In the genomic region with DNA sequence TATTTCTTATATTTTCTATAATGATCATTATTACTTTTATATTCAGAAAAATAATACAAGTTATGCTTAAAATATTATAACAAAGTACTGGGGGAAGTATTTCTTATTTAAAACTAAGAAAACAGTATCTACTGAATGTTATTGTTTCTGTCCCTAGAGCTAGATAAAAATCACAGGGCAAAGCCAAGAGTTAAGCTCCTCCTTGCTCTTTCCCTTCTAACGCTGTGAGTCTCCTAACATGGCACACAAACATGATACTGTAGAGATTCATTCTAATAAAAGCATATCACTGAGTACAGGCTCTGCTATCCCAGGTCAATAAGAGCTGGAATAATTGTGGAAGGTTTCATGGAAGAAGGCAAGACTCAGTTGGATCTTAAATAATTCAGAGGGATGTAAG, we compare ENCODE assay signal across 25 cellular contexts. TPM values are rescaled to one million over a fixed set of nuclear protein-coding genes. Genes with fewer than 3 reads are reported as not detected.
DNase-seq lines count a peak whose midpoint lies in the region; ATAC-seq, FAIRE-seq and TF ChIP-seq lines count a peak whose summit lies in the region.
"Had no signal": no experiment of that assay in that cellular context is flagged by ENCODE, and none has a peak within 500 bp of the region (broad histone marks: within the 10 kb centered on the region; RNA-seq: fewer than 3 reads in every experiment).

No MANE protein-coding gene starts in this region.

- H4K91ac ChIP-seq in mesenchymal stem cell (ENCODE audit: low read length): no peak overlapping the region

- no peak overlapping the region for H2BK15ac ChIP-seq in mesenchymal stem cell (ENCODE audit: low read depth, poor library complexity, severe bottlenecking)

- H3K4me2 ChIP-seq in HCT116 (ENCODE audit: low read length) (0 out of 2 replicates have a peak overlapping the region, but pooled peaks have one; percentile 5), mesenchymal stem cell (ENCODE audit: low read length, poor library complexity, severe bottlenecking) (no peak overlapping the region), HepG2 (ENCODE audit: low read depth, low read length) (no peak overlapping the region)
- H3K4me2 ChIP-seq: A549 had no signal

- H3K36me3 ChIP-seq in HCT116 (ENCODE audit: control insufficient read depth in 1 of 2, insufficient read depth in 2 of 2, low read length in 2 of 2): no peaks in the 10 kb centered on the region
- peaks cover 0 to 1% of the 10 kb centered on the region in 2 experiments for H3K36me3 ChIP-seq in mesenchymal stem cell (ENCODE audit: control insufficient read depth in 1 of 2, insufficient read depth in 2 of 2, low read depth in 1 of 2, low read length in 2 of 2)
- no peaks in the 10 kb centered on the region for H3K36me3 ChIP-seq in HepG2 (replicated peaks in 1 of 2; ENCODE audit: control insufficient read depth in 1 of 2, insufficient read depth in 2 of 2, low read length in 2 of 2)

- H3K27ac ChIP-seq in HCT116 (ENCODE audit: low read depth, low read length) (no peak overlapping the region), mesenchymal stem cell (ENCODE audit: low read length, poor library complexity, severe bottlenecking) (peak overlapping the region; percentile 64), HepG2 (ENCODE audit: extremely low read length, insufficient read depth, low read length) (no peak overlapping the region)
- H3K27ac ChIP-seq: A549, HL-60, SK-N-MC had no signal

- H3K14ac ChIP-seq in mesenchymal stem cell (ENCODE audit: low read length in 2 of 2): no peak overlapping the region

- H2BK5ac ChIP-seq in mesenchymal stem cell (ENCODE audit: low read depth, low read length, poor library complexity, severe bottlenecking): no peak overlapping the region

- TF ChIP-seq POLR2A in HCT116 (IDR thresholded peaks at IDR 0.05; ENCODE audit: borderline replicate concordance, extremely low read depth, insufficient read depth, insufficient read length) (no peak), HepG2 (IDR thresholded peaks at IDR 0.05; ENCODE audit: insufficient read depth in 1 of 2, low read depth in 2 of 2, low read length in 2 of 2) (no peak)

- in situ Hi-C loops in HepG2 (cut with HindIII; ENCODE audit: extremely low pct_ligation_motif_present, low pct_unique_long_range_greater_than_20kb): no loop called here

- TF ChIP-seq CTCF in HCT116 (IDR thresholded peaks at IDR 0.05 in 2 of 3, conservative IDR thresholded peaks at IDR 0.05 in 1 of 3; ENCODE audit: borderline replicate concordance in 1 of 3, insufficient read depth in 1 of 3, low read depth in 2 of 3, low read length in 2 of 3) (no peak), HepG2 (CRISPR knock-in tag; IDR thresholded peaks at IDR 0.05) (no peak)

- H3K9me3 ChIP-seq in HCT116 (ENCODE audit: control insufficient read depth in 1 of 2, insufficient read depth in 1 of 2, low read depth in 1 of 2, low read length in 2 of 2): no peaks in the 10 kb centered on the region
- H3K9me3 ChIP-seq in mesenchymal stem cell (ENCODE audit: control insufficient read depth, low read length): no peaks in the 10 kb centered on the region
- H3K9me3 ChIP-seq in HepG2 (ENCODE audit: low read length): no peaks in the 10 kb centered on the region
- H3K9me3 ChIP-seq: A549 had no signal

- no peak for DNase-seq in HCT116 (ENCODE audit: low read depth, low spot score)
- peak; percentile 40 for DNase-seq in dermis blood vessel endothelial cell
- no peak for DNase-seq in mesenchymal stem cell
- no peak for DNase-seq in sciatic nerve (ENCODE audit: low spot score)
- no peak for DNase-seq in NCI-H510A (lab: John Stamatoyannopoulos, UW)
- DNase-seq in NCI-H2029 (lab: John Stamatoyannopoulos, UW): no peak
- no peak for DNase-seq in NCI-H524 treated with DMSO at 0.1 percent for 48 hours (lab: John Stamatoyannopoulos, UW)
- DNase-seq in HepG2 (ENCODE audit: low spot score): no peak
- DNase-seq: CD4-positive, alpha-beta T cell; COR-L47; DMS79; H7; HFFc6; KG1; NCI-H1105; NCI-H146; NCI-H2029 treated with DMSO at 0.1 percent for 48 hours; NCI-H2171; NCI-H345; NCI-H526; RPMI8226; SHP77 had no signal

- H3K18ac ChIP-seq in mesenchymal stem cell (ENCODE audit: low read depth in 1 of 2, low read length in 2 of 2): no peak overlapping the region

- TF ChIP-seq RAD21 in HCT116 (IDR thresholded peaks at IDR 0.05; ENCODE audit: low read depth) (no peak), HepG2 (CRISPR knock-in tag; IDR thresholded peaks at IDR 0.05) (no peak)

- H2AFZ ChIP-seq in HCT116 (ENCODE audit: low read depth, low read length, poor library complexity, severe bottlenecking) (no peak overlapping the region), mesenchymal stem cell (ENCODE audit: low read depth, low read length) (no peak overlapping the region), HepG2 (ENCODE audit: low read length) (no peak overlapping the region)

- H3K23ac ChIP-seq in mesenchymal stem cell (ENCODE audit: low read length in 2 of 2): no peak overlapping the region

- peaks cover 73% of the 10 kb centered on the region for H3K79me2 ChIP-seq in HCT116 (ENCODE audit: insufficient read depth, low read length)
- H3K79me2 ChIP-seq in HepG2 (ENCODE audit: insufficient read depth, low read length): no peaks in the 10 kb centered on the region

- FAIRE-seq in HepG2 (lab: Jason Lieb, UNC): no peak
- FAIRE-seq: A549 had no signal

- WGBS in mesenchymal stem cell: 78% methylated on average over 1 of the region's 1 CpG
- 94% methylated on average over 1 of the region's 1 CpG for WGBS in HepG2 (ENCODE audit: low lambda C conversion rate)

- H2BK120ac ChIP-seq in mesenchymal stem cell (ENCODE audit: low read depth, low read length): no peak overlapping the region

- ATAC-seq in HCT116: no peak
- ATAC-seq in sciatic nerve: peak; percentile 71
- ATAC-seq in HepG2: no peak
- ATAC-seq: A549 had no signal

- RAD21 ChIA-PET in HCT116 (lab: Charles Lee; ENCODE audit: low non-redundant PET in 1 of 2, low total read pairs in 2 of 2, uncharacterized antibody in 2 of 2, unreplicated experiment in 2 of 2): no interaction called here

- H3K4me1 ChIP-seq in HCT116 (ENCODE audit: control insufficient read depth in 1 of 2, insufficient read depth in 2 of 2, low read length in 2 of 2) (peaks cover 52 to 56% of the 10 kb centered on the region in 2 experiments), mesenchymal stem cell (ENCODE audit: control insufficient read depth, insufficient read depth, low read depth, low read length) (peaks cover 7% of the 10 kb centered on the region), HepG2 (ENCODE audit: insufficient read depth, low read length) (no peaks in the 10 kb centered on the region)

- H4K20me1 ChIP-seq in HCT116 (ENCODE audit: insufficient read depth) (no peaks in the 10 kb centered on the region), HepG2 (ENCODE audit: insufficient read depth, low read length) (no peaks in the 10 kb centered on the region)

- no peaks in the 10 kb centered on the region for H3K9me2 ChIP-seq in HCT116 (ENCODE audit: insufficient read depth)

- intact Hi-C loops in HCT116 (cut with micrococcal nuclease) (no loop called here), sciatic nerve (cut with DNase I) (no loop called here), HepG2 (cut with micrococcal nuclease; ENCODE audit: unreplicated experiment) (no loop called here)

- no peak overlapping the region for H3K9ac ChIP-seq in HCT116 (ENCODE audit: low read length)
- H3K9ac ChIP-seq in mesenchymal stem cell (ENCODE audit: low read length): peak overlapping the region; percentile 1
- no peak overlapping the region for H3K9ac ChIP-seq in HepG2 (ENCODE audit: insufficient read depth, low read depth, low read length)

- BruUV-seq in HCT116 (replicated peaks; lab: Mats Ljungman, UMichigan) (no TSS peak), HepG2 (replicated peaks; lab: Mats Ljungman, UMichigan) (no TSS peak)

- H3K4me3 ChIP-seq in HCT116 (replicated peaks in 1 of 2; ENCODE audit: low read depth in 1 of 2, low read length in 2 of 2): no peak overlapping the region
- peak overlapping the region in 1 of 2 experiments; percentile 14 for H3K4me3 ChIP-seq in mesenchymal stem cell (ENCODE audit: insufficient read depth in 1 of 2, low read depth in 1 of 2, low read length in 2 of 2)
- H3K4me3 ChIP-seq in HepG2 (replicated peaks in 1 of 3; ENCODE audit: insufficient read depth in 1 of 3, low read depth in 2 of 3, low read length in 3 of 3): no peak overlapping the region
- H3K4me3 ChIP-seq: A549, SK-N-MC had no signal

- no peaks in the 10 kb centered on the region for H3K79me1 ChIP-seq in mesenchymal stem cell (replicated peaks; ENCODE audit: low read length, poor library complexity, severe bottlenecking)

- no peak overlapping the region for H2AK5ac ChIP-seq in mesenchymal stem cell (ENCODE audit: low read length, severe bottlenecking)

- no peak overlapping the region for H2BK12ac ChIP-seq in mesenchymal stem cell (ENCODE audit: low read length in 2 of 2)

- CTCF ChIA-PET in HCT116 (lab: Charles Lee) (no interaction called here), HepG2 (lab: Yijun Ruan, JAX; ENCODE audit: low intra/inter-chr PET ratio, low total read pairs) (no interaction called here)

- H3K4ac ChIP-seq in mesenchymal stem cell (ENCODE audit: low read depth in 1 of 2, low read length in 2 of 2): no peak overlapping the region

- TF ChIP-seq EP300 in HepG2 (IDR thresholded peaks at IDR 0.05; ENCODE audit: low read depth in 2 of 2, low read length in 2 of 2): no peak
- TF ChIP-seq EP300 in HepG2 (CRISPR knock-in tag; IDR thresholded peaks at IDR 0.05; ENCODE audit: borderline replicate concordance): no peak

- H3K27me3 ChIP-seq in HCT116 (ENCODE audit: insufficient read depth, low read length): no peaks in the 10 kb centered on the region
- no peaks in the 10 kb centered on the region for H3K27me3 ChIP-seq in mesenchymal stem cell (ENCODE audit: control insufficient read depth in 1 of 2, insufficient read depth in 1 of 2, low read length in 2 of 2)
- H3K27me3 ChIP-seq in HepG2 (ENCODE audit: control insufficient read depth in 1 of 2, insufficient read depth in 2 of 2, low read length in 2 of 2): no peaks in the 10 kb centered on the region

- POLR2A ChIA-PET in HCT116 (lab: Charles Lee): no interaction called here
- POLR2A ChIA-PET in HepG2 (lab: Yijun Ruan, JAX): no interaction called here

- no peak overlapping the region for H4K8ac ChIP-seq in mesenchymal stem cell (ENCODE audit: low read length)

RNA-seq across cellular contexts. Expression of gene PTPN14, which starts 53.4 kb away (rescaled TPM):
- total RNA-seq in HCT116 (2021; ENCODE audit: unreplicated experiment) (37.5 TPM), dermis blood vessel endothelial cell (73.3 and 127 TPM in 2 replicates), sciatic nerve (85.9 TPM), HepG2 (2016; rRNA removed; fragmentation: Illumina TruSeq; extraction: Trizol) (4.7 and 8.4 TPM in 2 replicates)
- polyA plus RNA-seq in HCT116 (2012): 7.2 and 11.1 TPM in 2 replicates
- 18.6 TPM for polyA plus RNA-seq in mesenchymal stem cell (2013, experiment 1 of 2)
- 18.0 TPM for polyA plus RNA-seq in mesenchymal stem cell (2013, experiment 2 of 2)
- total RNA-seq in HepG2 (2016; cell fraction: cytosol; rRNA removed; fragmentation: Illumina TruSeq; extraction: Trizol; ENCODE audit: low read depth): 0.62 and 1.8 TPM in 2 replicates
- total RNA-seq in HepG2 (2016; cell fraction: insoluble cytoplasmic fraction; rRNA removed; fragmentation: Illumina TruSeq; extraction: Trizol): 4.2 and 7.6 TPM in 2 replicates
- total RNA-seq in HepG2 (2016; cell fraction: membrane; rRNA removed; fragmentation: Illumina TruSeq; extraction: Trizol): 3.1 TPM in 2 replicates
- 7.0 and 8.7 TPM in 2 replicates for total RNA-seq in HepG2 (2016; cell fraction: nucleus; rRNA removed; fragmentation: Illumina TruSeq; extraction: Trizol)
- polyA plus RNA-seq in HepG2 (2011; rRNA removed): 3.8 and 3.9 TPM in 2 replicates
- 2.5 and 3.0 TPM in 2 replicates for polyA plus RNA-seq in HepG2 (2011; cell fraction: cytosol; rRNA removed)
- polyA plus RNA-seq in HepG2 (2011; cell fraction: nucleus; rRNA removed): 4.6 and 5.5 TPM in 2 replicates
- polyA plus RNA-seq in HepG2 (2012): 2.9 and 3.3 TPM in 2 replicates
- 0.25 and 0.35 TPM in 2 replicates for polyA plus RNA-seq in HepG2 (2016; cell fraction: cytosol; fragmentation: Illumina TruSeq; extraction: Trizol; ENCODE audit: low read depth)
- 3.8 and 4.5 TPM in 2 replicates for polyA plus RNA-seq in HepG2 (2016; cell fraction: insoluble cytoplasmic fraction; fragmentation: Illumina TruSeq; extraction: Trizol; ENCODE audit: low read depth)
- polyA plus RNA-seq in HepG2 (2016; cell fraction: membrane; fragmentation: Illumina TruSeq; extraction: Trizol; ENCODE audit: low read depth): 0.82 and 1.2 TPM in 2 replicates
- 2.7 and 4.5 TPM in 2 replicates for polyA plus RNA-seq in HepG2 (2016; cell fraction: nucleus; fragmentation: Illumina TruSeq; extraction: Trizol; ENCODE audit: insufficient read depth, low read depth)
- 16.6 and 45.9 TPM in 2 replicates for polyA minus RNA-seq in HepG2 (2011; rRNA and poly(A)+ RNA removed; ENCODE audit: low replicate concordance)
- 4.8 and 5.0 TPM in 2 replicates for polyA minus RNA-seq in HepG2 (2011; cell fraction: cytosol; rRNA and poly(A)+ RNA removed)
- 10.2 and 13.1 TPM in 2 replicates for polyA minus RNA-seq in HepG2 (2011; cell fraction: nucleus; rRNA and poly(A)+ RNA removed)
